In genomic region chr2:120175000-120175581, GRCh38 we compare ENCODE assay signal across 8 cellular contexts. TPM values are rescaled to one million over a fixed set of nuclear protein-coding genes. Genes with fewer than 3 reads are reported as not detected.
DNase-seq lines count a peak whose midpoint lies in the region; ATAC-seq, FAIRE-seq and TF ChIP-seq lines count a peak whose summit lies in the region.

No MANE protein-coding gene starts in this region.

- H3K79me2 ChIP-seq in OCI-LY3 (ENCODE audit: low read length), result no peaks in the 10 kb centered on the region

- peaks cover 24% of the 10 kb centered on the region for H3K4me1 ChIP-seq in OCI-LY3 (ENCODE audit: low read length)
- H3K4me1 ChIP-seq in thoracic aorta (ENCODE audit: control insufficient read depth in 1 of 2, low read depth in 2 of 2), result no peaks in the 10 kb centered on the region

- H4K20me1 ChIP-seq in OCI-LY3 (ENCODE audit: insufficient read depth, low read length), result peaks cover 7% of the 10 kb centered on the region; the same call in 1 of the 2 replicates

- no peak overlapping the region for H3K9ac ChIP-seq in OCI-LY3 (ENCODE audit: low read length)

- TF ChIP-seq CTCF in OCI-LY3 (IDR thresholded peaks at IDR 0.05; ENCODE audit: low read depth, low read length), result peak; percentile 87
- TF ChIP-seq CTCF in bronchial epithelial cell (IDR thresholded peaks at IDR 0.05; ENCODE audit: insufficient read depth, low read length, severe bottlenecking), result peak; percentile 61
- TF ChIP-seq CTCF in thoracic aorta (IDR thresholded peaks at IDR 0.05), result peak; percentile 74

- H3K4me2 ChIP-seq in OCI-LY3 (ENCODE audit: low read length), result no peak overlapping the region

- H3K36me3 ChIP-seq in OCI-LY3 (replicated peaks; ENCODE audit: low read depth, low read length), result peaks cover 50% of the 10 kb centered on the region
- peaks cover 1% of the 10 kb centered on the region for H3K36me3 ChIP-seq in bronchial epithelial cell (ENCODE audit: control insufficient read depth, insufficient read depth, low read length)
- H3K36me3 ChIP-seq in thoracic aorta, result no peaks in the 10 kb centered on the region

- H3K27me3 ChIP-seq in OCI-LY3 (ENCODE audit: low read depth, low read length) (no peaks in the 10 kb centered on the region), bronchial epithelial cell (ENCODE audit: control insufficient read depth, insufficient read depth, low read length) (no peaks in the 10 kb centered on the region), thoracic aorta (replicated peaks; ENCODE audit: insufficient read depth) (no peaks in the 10 kb centered on the region)

- no peak overlapping the region for H2AFZ ChIP-seq in OCI-LY3 (ENCODE audit: low read depth, low read length)

- H3K4me3 ChIP-seq in OCI-LY3 (ENCODE audit: low read length) (no peak overlapping the region), bronchial epithelial cell (ENCODE audit: low read depth, low read length) (no peak overlapping the region), thoracic aorta (peak overlapping the region; percentile 44)

- peak; percentile 68 for ATAC-seq in thoracic aorta (ENCODE audit: insufficient number of reproducible peaks, low FRiP score, low read depth)

- H3K27ac ChIP-seq in OCI-LY3 (ENCODE audit: low read length) (no peak overlapping the region), thoracic aorta (peak overlapping the region; percentile 18 to 34)

- DNase-seq in DMS53 treated with DMSO at 0.1 percent for 48 hours (lab: John Stamatoyannopoulos, UW; ENCODE audit: unreplicated experiment) (peak; percentile 39), HTR-8/SVneo (ENCODE audit: insufficient read length, low spot score) (peak; percentile 57), bronchial epithelial cell (ENCODE audit: low read depth) (peak; percentile 65), kidney tubule cell (ENCODE audit: low spot score) (peak; percentile 56), thoracic aorta (ENCODE audit: low spot score) (no peak), ecto neural progenitor cell (ENCODE audit: low spot score) (no peak)
- DNase-seq in activated effector memory CD4-positive, alpha-beta T cell treated with anti-CD3 and anti-CD28 coated beads, Interleukin-2, amount 50 U/mL, for 16 hours, result no peak

- H3K9me3 ChIP-seq in OCI-LY3 (ENCODE audit: insufficient read depth, low read length) (no peaks in the 10 kb centered on the region), thoracic aorta (no peaks in the 10 kb centered on the region)

- FAIRE-seq in HTR-8/SVneo (lab: Jason Lieb, UNC) (no peak), bronchial epithelial cell (lab: Jason Lieb, UNC) (no peak)

RNA-seq across cellular contexts. Expression of gene TMEM185B, which starts 48.1 kb away (rescaled TPM):
- 20.8 and 21.5 TPM in 2 replicates for total RNA-seq in bronchial epithelial cell
- total RNA-seq in thoracic aorta, result 10 to 100 TPM; 24.0 to 36.0 TPM

Comparison
In these comparisons a context has a peak if more than half of its experiments do, and no peak if none do; other contexts are left out.
1. DNase-seq: peak in DMS53 treated with DMSO at 0.1 percent for 48 hours (single experiment), HTR-8/SVneo (single experiment), bronchial epithelial cell (single experiment) and kidney tubule cell (single experiment); none in thoracic aorta (single experiment), activated effector memory CD4-positive, alpha-beta T cell treated with anti-CD3 and anti-CD28 coated beads, Interleukin-2, amount 50 U/mL, for 16 hours (single experiment) and ecto neural progenitor cell (single experiment).
2. Peak in every context shown above with its lines, with median percentiles within 50 percentile points of each other: CTCF ChIP-seq.